In the genomic region with DNA sequence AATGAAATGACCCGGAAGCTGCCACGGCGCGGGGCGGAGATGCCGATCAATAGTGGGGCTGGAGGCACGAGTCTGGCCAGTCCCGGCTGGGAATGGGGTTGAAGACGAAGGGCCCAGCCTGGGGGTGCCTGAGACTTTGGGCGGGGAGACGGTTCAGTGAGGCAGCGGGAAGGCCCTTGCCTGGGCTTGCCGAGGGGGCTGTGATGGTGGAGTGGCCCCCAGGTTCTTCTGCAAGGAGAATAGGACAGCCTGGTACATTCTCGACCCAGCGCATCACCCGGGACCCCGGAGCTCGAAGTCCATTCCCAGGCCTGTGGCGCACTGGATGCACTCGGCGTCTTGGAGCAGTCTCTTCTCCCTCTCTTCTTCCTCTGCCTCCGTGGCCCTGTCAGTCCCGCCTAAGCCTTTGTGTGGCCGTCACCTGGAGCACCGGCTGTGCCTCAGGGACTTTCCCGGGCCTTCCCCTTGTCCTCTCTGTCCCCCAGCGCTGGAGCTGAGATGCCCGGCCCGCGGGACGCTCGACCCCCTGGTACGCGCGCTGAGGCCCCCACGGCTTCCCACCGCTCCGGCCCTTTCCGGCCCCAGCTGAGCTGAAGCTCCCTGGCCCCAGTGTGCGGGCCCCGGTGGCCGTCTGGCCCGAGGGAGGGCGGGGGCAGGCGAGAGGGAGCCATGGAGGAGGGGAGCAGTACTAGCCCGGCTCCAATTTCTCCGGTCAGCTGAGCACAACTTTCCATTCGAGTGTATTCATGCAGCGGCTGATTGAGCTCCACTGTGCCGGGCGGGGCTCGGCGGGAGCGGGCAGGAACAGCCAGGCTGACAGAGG, we compare ENCODE assay signal across 10 cellular contexts. TPM values are rescaled to one million over a fixed set of nuclear protein-coding genes. Genes with fewer than 3 reads are reported as not detected.
DNase-seq lines count a peak whose midpoint lies in the region; ATAC-seq and TF ChIP-seq lines count a peak whose summit lies in the region.
"Had no signal": no experiment of that assay in that cellular context is flagged by ENCODE, and none has a peak within 500 bp of the region (broad histone marks: within the 10 kb centered on the region; RNA-seq: fewer than 3 reads in every experiment).

No MANE protein-coding gene starts in this region.

- no peak for ATAC-seq in activated T-cell treated with anti-CD3 and anti-CD28 coated beads, Interleukin-2, amount 50 U/mL, for 4 hours
- no peak for ATAC-seq in HG02852 (IDR thresholded peaks at IDR 0.05; ENCODE audit: unreplicated experiment)
- ATAC-seq: activated CD4-positive, alpha-beta T cell treated with anti-CD3 and anti-CD28 coated beads for 36 hours had no signal

- peaks cover 19% of the 10 kb centered on the region for H3K4me1 ChIP-seq in HAP-1
- H3K4me1 ChIP-seq in iPS-15b (ENCODE audit: control insufficient read depth, insufficient read depth, low read length), result peaks cover 14% of the 10 kb centered on the region

- H3K36me3 ChIP-seq in HAP-1 (replicated peaks), result peaks cover 27% of the 10 kb centered on the region
- no peaks in the 10 kb centered on the region for H3K36me3 ChIP-seq in iPS-15b (ENCODE audit: control insufficient read depth, insufficient read depth, low read length)
- no peaks in the 10 kb centered on the region for H3K36me3 ChIP-seq in MG63
- H3K36me3 ChIP-seq: ascending aorta had no signal

- H3K9me3 ChIP-seq in HAP-1 (no peaks in the 10 kb centered on the region), iPS-15b (ENCODE audit: control insufficient read depth, insufficient read depth, low read length) (no peaks in the 10 kb centered on the region), MG63 (no peaks in the 10 kb centered on the region)
- H3K9me3 ChIP-seq: ascending aorta had no signal

- in situ Hi-C loops in HAP-1 (cut with MboI; ENCODE audit: low sequenced_read_pairs), result loop anchor here (25.0 kb wide), 2 partner anchors 562 to 912 kb away; no protein-coding TSS in a partner anchor

- no peak overlapping the region for H3K9ac ChIP-seq in iPS-15b (ENCODE audit: low read depth, low read length)

- no peaks in the 10 kb centered on the region for H3K36me3 Mint-ChIP-seq in activated T-cell treated with anti-CD3 and anti-CD28 coated beads, Interleukin-2, amount 50 U/mL, for 4 hours (ENCODE audit: insufficient read depth)

- H3K27me3 Mint-ChIP-seq in activated T-cell treated with anti-CD3 and anti-CD28 coated beads, Interleukin-2, amount 50 U/mL, for 4 hours (ENCODE audit: low read depth), result peaks cover 82% of the 10 kb centered on the region

- TF ChIP-seq CTCF in retinal pigment epithelial cell (conservative IDR thresholded peaks at IDR 0.05; ENCODE audit: low read depth, low read length), result no peak

- no peak overlapping the region for H3K4me3 Mint-ChIP-seq in activated T-cell treated with anti-CD3 and anti-CD28 coated beads, Interleukin-2, amount 50 U/mL, for 4 hours
- H3K4me3 Mint-ChIP-seq: activated CD4-positive, alpha-beta T cell treated with anti-CD3 and anti-CD28 coated beads for 36 hours had no signal

- peaks cover 27% of the 10 kb centered on the region for H3K4me1 Mint-ChIP-seq in activated T-cell treated with anti-CD3 and anti-CD28 coated beads, Interleukin-2, amount 50 U/mL, for 4 hours (ENCODE audit: low read depth)

- H3K27me3 ChIP-seq in HAP-1 (ENCODE audit: low read depth) (no peaks in the 10 kb centered on the region), iPS-15b (ENCODE audit: control insufficient read depth, insufficient read depth, low read length) (peaks cover 99% of the 10 kb centered on the region), MG63 (no peaks in the 10 kb centered on the region)

- peak; percentile 62 to 80 for DNase-seq in HAP-1 (ENCODE audit: low spot score in 2 of 2)
- DNase-seq in amygdala (lab: John Stamatoyannopoulos, UW), result peak in 32 of 56 donors; percentile 9 to 74 (median 36)
- peak; percentile 90 for DNase-seq in retinal pigment epithelial cell (ENCODE audit: low read depth)
- DNase-seq in MG63, result no peak
- no peak for DNase-seq in activated T-cell treated with anti-CD3 and anti-CD28 coated beads, Interleukin-2, amount 50 U/mL, for 4 hours
- DNase-seq: activated CD4-positive, alpha-beta T cell treated with anti-CD3 and anti-CD28 coated beads for 36 hours had no signal

- no peak overlapping the region for H3K4me3 ChIP-seq in HAP-1
- peak overlapping the region; percentile 39 for H3K4me3 ChIP-seq in iPS-15b (ENCODE audit: low read depth, low read length)
- peak overlapping the region; percentile 100 for H3K4me3 ChIP-seq in retinal pigment epithelial cell (ENCODE audit: low read length)
- H3K4me3 ChIP-seq in MG63, result no peak overlapping the region

- no peaks in the 10 kb centered on the region for H3K9me3 Mint-ChIP-seq in activated T-cell treated with anti-CD3 and anti-CD28 coated beads, Interleukin-2, amount 50 U/mL, for 4 hours

RNA-seq across cellular contexts. Expression of gene SIX3, which starts 8.0 kb away (rescaled TPM):
- not detected in 2 replicates for total RNA-seq in MG63 (2014; rRNA removed; shearing (Covaris generic); ENCODE audit: low replicate concordance)
- under 1 TPM in 1 of 3 donors, not detected in 2; 0.11 TPM for total RNA-seq in activated T-cell treated with anti-CD3 and anti-CD28 coated beads, Interleukin-2, amount 50 U/mL, for 4 hours
- total RNA-seq: activated CD4-positive, alpha-beta T cell treated with anti-CD3 and anti-CD28 coated beads for 36 hours; ascending aorta; lung microvascular endothelial cell had no signal

RNA-seq across cellular contexts. Expression of gene SIX2, which starts 59.7 kb away (rescaled TPM):
- total RNA-seq in MG63 (2014; rRNA removed; shearing (Covaris generic); ENCODE audit: low replicate concordance), result 5.2 and 14.0 TPM in 2 replicates
- not detected for total RNA-seq in activated T-cell treated with anti-CD3 and anti-CD28 coated beads, Interleukin-2, amount 50 U/mL, for 4 hours
- total RNA-seq: activated CD4-positive, alpha-beta T cell treated with anti-CD3 and anti-CD28 coated beads for 36 hours; lung microvascular endothelial cell had no signal

Comparison
In these comparisons a context has a peak if more than half of its experiments do, and no peak if none do; other contexts are left out.
1. DNase-seq: peak in HAP-1 (2 of 2), amygdala (32 of 56) and retinal pigment epithelial cell (single experiment); none in MG63 (single experiment) and activated T-cell treated with anti-CD3 and anti-CD28 coated beads, Interleukin-2, amount 50 U/mL, for 4 hours (single experiment).
2. H3K4me3 ChIP-seq: peak in iPS-15b (single experiment) and retinal pigment epithelial cell (single experiment); none in HAP-1 (single experiment) and MG63 (single experiment).